1 cellular context compared by ENCODE assay signal in the genomic region with DNA sequence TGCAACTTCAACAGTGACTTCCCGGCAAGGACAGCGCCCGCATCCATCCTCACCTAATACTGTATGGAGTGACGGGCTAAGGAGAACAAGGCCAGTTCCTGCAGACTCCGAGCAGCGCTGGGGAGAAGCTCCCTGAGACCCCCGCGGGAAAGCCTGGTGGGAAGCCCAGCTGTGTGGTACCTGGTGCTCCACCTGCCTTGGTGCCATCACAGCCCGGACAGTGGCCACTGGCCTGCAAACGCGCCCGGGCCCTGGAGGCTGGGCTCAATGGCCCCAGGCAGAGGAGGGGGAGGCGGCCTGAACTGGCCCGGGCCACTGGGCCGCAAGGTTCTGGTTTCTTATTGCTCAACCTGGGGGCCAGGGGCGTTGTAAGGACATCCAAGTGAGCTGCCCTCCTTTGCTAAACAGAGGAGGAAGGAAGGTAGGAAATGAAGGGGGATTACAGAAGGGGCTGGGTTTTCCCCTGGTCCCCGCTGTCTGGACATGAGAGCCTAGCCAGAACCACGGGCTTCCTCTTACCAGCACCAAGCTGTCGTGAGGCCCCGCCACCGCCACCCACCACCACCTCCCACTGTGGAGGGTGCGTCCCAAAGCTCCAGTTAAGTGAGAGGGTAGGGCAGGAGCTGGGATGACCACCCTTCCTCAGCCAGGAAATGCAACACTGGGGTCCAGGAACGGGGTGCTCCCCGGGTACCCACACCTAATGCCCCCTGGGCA.
TF ChIP-seq lines count a peak whose summit lies in the region.

No MANE protein-coding gene starts in this region.

TF ChIP-seq in SK-N-SH, 30 proteins besides CTCF, POLR2A, EP300 and RAD21:
- no peak for TF ChIP-seq RXRA (IDR thresholded peaks at IDR 0.05; ENCODE audit: borderline replicate concordance, low read depth)
- no peak for TF ChIP-seq POLR2AphosphoS5 (IDR thresholded peaks at IDR 0.05; ENCODE audit: low read depth, low read length)
- TF ChIP-seq FOXJ3 (CRISPR knock-in tag; IDR thresholded peaks at IDR 0.05) = no peak
- no peak for TF ChIP-seq NRF1 (IDR thresholded peaks at IDR 0.05; ENCODE audit: low read depth, low read length)
- TF ChIP-seq TEAD4 (IDR thresholded peaks at IDR 0.05; ENCODE audit: borderline replicate concordance, insufficient read depth) = no peak
- TF ChIP-seq MXI1 (IDR thresholded peaks at IDR 0.05; ENCODE audit: low read depth, low read length) = no peak
- no peak for TF ChIP-seq NFIC (IDR thresholded peaks at IDR 0.05; ENCODE audit: borderline replicate concordance)
